ENCODE assay signal across 13 cellular contexts in genomic region chr7:4204530-4205165, GRCh38.
DNase-seq lines count a peak whose midpoint lies in the region; ATAC-seq and TF ChIP-seq lines count a peak whose summit lies in the region.
"Had no signal": no experiment of that assay in that cellular context is flagged by ENCODE, and none has a peak within 500 bp of the region (broad histone marks: within the 10 kb centered on the region; RNA-seq: fewer than 3 reads in every experiment).

No MANE protein-coding gene starts in this region.

- H3K4me1 Mint-ChIP-seq in activated T-cell treated with anti-CD3 and anti-CD28 coated beads, Interleukin-2, amount 50 U/mL, for 4 hours (ENCODE audit: low read depth) = peaks cover 8% of the 10 kb centered on the region
- H3K4me1 Mint-ChIP-seq: stimulated activated naive B cell treated with anti-CD40 and anti-IgM and Interleukin-4, amounts not matched to agents 10 μg/mL and 1 μg/mL and 100 μg/mL, for 72 hours had no signal

- no peaks in the 10 kb centered on the region for H3K9me3 Mint-ChIP-seq in activated T-cell treated with anti-CD3 and anti-CD28 coated beads, Interleukin-2, amount 50 U/mL, for 4 hours
- H3K9me3 Mint-ChIP-seq: effector memory CD8-positive, alpha-beta T cell had no signal

- intact Hi-C loops in lower lobe of right lung (cut with DNase I) = no loop called here

- no peak overlapping the region for H3K27ac ChIP-seq in lower lobe of right lung

- peak; percentile 34 to 68 (median 48) for DNase-seq in activated CD4-positive, CD25-positive, alpha-beta regulatory T cell (lab: John Stamatoyannopoulos, UW)
- no peak for DNase-seq in activated CD4-positive, CD25-positive, alpha-beta regulatory T cell treated with anti-CD3 and anti-CD28 coated beads, Interleukin-2, amount 50 U/mL, for 72 hours
- no peak for DNase-seq in activated T-cell treated with anti-CD3 and anti-CD28 coated beads, Interleukin-2, amount 50 U/mL, for 4 hours
- DNase-seq in lower lobe of right lung = peak; percentile 14
- peak; percentile 6 to 31 for DNase-seq in stimulated activated CD4-positive, alpha-beta T cell treated with anti-CD3 and anti-CD28 coated beads, Interleukin-4, amount 100 ng/mL, for 48 hours (ENCODE audit: low read depth in 2 of 2)
- DNase-seq: DMS153; effector memory CD8-positive, alpha-beta T cell; hypothalamus; NCI-H446; stimulated activated naive B cell treated with anti-CD40 and anti-IgM and Interleukin-4, amounts not matched to agents 10 μg/mL and 1 μg/mL and 100 μg/mL, for 72 hours had no signal

- H3K36me3 ChIP-seq in lower lobe of right lung = no peaks in the 10 kb centered on the region

- H3K9me3 ChIP-seq in lower lobe of right lung = no peaks in the 10 kb centered on the region

- H3K4me1 ChIP-seq in lower lobe of right lung = no peaks in the 10 kb centered on the region

- H3K27me3 Mint-ChIP-seq in activated T-cell treated with anti-CD3 and anti-CD28 coated beads, Interleukin-2, amount 50 U/mL, for 4 hours (ENCODE audit: low read depth) = no peaks in the 10 kb centered on the region
- H3K27me3 Mint-ChIP-seq: effector memory CD8-positive, alpha-beta T cell; stimulated activated naive B cell treated with anti-CD40 and anti-IgM and Interleukin-4, amounts not matched to agents 10 μg/mL and 1 μg/mL and 100 μg/mL, for 72 hours had no signal

- TF ChIP-seq CTCF in lower lobe of right lung (IDR thresholded peaks at IDR 0.05) = no peak

- no peaks in the 10 kb centered on the region for H3K36me3 Mint-ChIP-seq in activated T-cell treated with anti-CD3 and anti-CD28 coated beads, Interleukin-2, amount 50 U/mL, for 4 hours (ENCODE audit: insufficient read depth)
- H3K36me3 Mint-ChIP-seq: stimulated activated naive B cell treated with anti-CD40 and anti-IgM and Interleukin-4, amounts not matched to agents 10 μg/mL and 1 μg/mL and 100 μg/mL, for 72 hours had no signal

- H3K4me3 Mint-ChIP-seq in activated T-cell treated with anti-CD3 and anti-CD28 coated beads, Interleukin-2, amount 50 U/mL, for 4 hours = peak overlapping the region; percentile 64
- H3K4me3 Mint-ChIP-seq: effector memory CD8-positive, alpha-beta T cell; stimulated activated naive B cell treated with anti-CD40 and anti-IgM and Interleukin-4, amounts not matched to agents 10 μg/mL and 1 μg/mL and 100 μg/mL, for 72 hours had no signal

- H3K27me3 ChIP-seq in lower lobe of right lung (ENCODE audit: low read depth) = no peaks in the 10 kb centered on the region

- ATAC-seq in activated T-cell treated with anti-CD3 and anti-CD28 coated beads, Interleukin-2, amount 50 U/mL, for 4 hours = peak in 1 of 2 donors; percentile 79
- ATAC-seq in lower lobe of right lung (peak in 1 of 2 donors; percentile 86), GM18505 (IDR thresholded peaks at IDR 0.05; ENCODE audit: unreplicated experiment) (no peak), HG03520 (IDR thresholded peaks at IDR 0.05; ENCODE audit: unreplicated experiment) (no peak), GM21515 (IDR thresholded peaks at IDR 0.05; ENCODE audit: unreplicated experiment) (no peak)
- ATAC-seq: effector memory CD8-positive, alpha-beta T cell; stimulated activated naive B cell treated with anti-CD40 and anti-IgM and Interleukin-4, amounts not matched to agents 10 μg/mL and 1 μg/mL and 100 μg/mL, for 72 hours had no signal

- no peak for TF ChIP-seq POLR2A in GM18505 (IDR thresholded peaks at IDR 0.05; ENCODE audit: borderline replicate concordance, extremely low read depth, insufficient read depth, insufficient read length)

- no peak overlapping the region for H3K4me3 ChIP-seq in lower lobe of right lung

Comparison
In these comparisons a context has a peak if more than half of its experiments do, and no peak if none do; other contexts are left out.
1. DNase-seq: peak in activated CD4-positive, CD25-positive, alpha-beta regulatory T cell (4 of 4), lower lobe of right lung (single experiment) and stimulated activated CD4-positive, alpha-beta T cell treated with anti-CD3 and anti-CD28 coated beads, Interleukin-4, amount 100 ng/mL, for 48 hours (2 of 2); none in activated CD4-positive, CD25-positive, alpha-beta regulatory T cell treated with anti-CD3 and anti-CD28 coated beads, Interleukin-2, amount 50 U/mL, for 72 hours (single experiment) and activated T-cell treated with anti-CD3 and anti-CD28 coated beads, Interleukin-2, amount 50 U/mL, for 4 hours (single experiment).